ENCODE assay signal across 8 cellular contexts in genomic region chr17:77140878-77141767, GRCh38. TPM values are rescaled to one million over a fixed set of nuclear protein-coding genes. Genes with fewer than 3 reads are reported as not detected.
A peak's percentile ranks its signal among the peaks of the same experiment; 100 is the strongest.
DNase-seq lines count a peak whose midpoint lies in the region; ATAC-seq and TF ChIP-seq lines count a peak whose summit lies in the region.

Gene SEC14L1, plus strand, starts transcription at chr17:77140969. Its CDS starts 2,628 bp downstream, at chr17:77143597.

- H3K27me3 Mint-ChIP-seq in GM23338 (ENCODE audit: insufficient read depth, low read depth, poor library complexity) (peaks cover 9% of the 10 kb centered on the region), endothelial cell (ENCODE audit: unreplicated experiment) (peaks cover 6% of the 10 kb centered on the region)

- H3K9me2 ChIP-seq in GM23338 (ENCODE audit: insufficient read depth): no peaks in the 10 kb centered on the region

- peak within 1 kb of the TSS; percentile 91 for H2AFZ ChIP-seq in GM23338

- peak within 1 kb of the TSS; percentile 90 for H3K9ac ChIP-seq in mucosa of stomach (ENCODE audit: low read length)

- H3K4me1 ChIP-seq in GM23338 (ENCODE audit: insufficient read depth) (peaks cover 20% of the 10 kb centered on the region), mucosa of stomach (ENCODE audit: control insufficient read depth, insufficient read depth, low read length) (peaks cover 33% of the 10 kb centered on the region), testis (peaks cover 29% of the 10 kb centered on the region)

- H3F3A ChIP-seq in GM23338 (replicated peaks; ENCODE audit: low read depth): peaks cover 16% of the 10 kb centered on the region; the same call in 1 of the 2 replicates

- H3K4me1 Mint-ChIP-seq in GM23338 (peaks cover 18% of the 10 kb centered on the region), endothelial cell (ENCODE audit: unreplicated experiment) (peaks cover 47% of the 10 kb centered on the region)

- H3K27ac ChIP-seq in GM23338 (ENCODE audit: low read depth): peak within 1 kb of the TSS; percentile 89
- peak within 1 kb of the TSS; percentile 93 to 97 for H3K27ac ChIP-seq in testis

- peaks cover 23% of the 10 kb centered on the region for H3K9me3 ChIP-seq in MG63
- peaks cover 4% of the 10 kb centered on the region for H3K9me3 ChIP-seq in mucosa of stomach (ENCODE audit: control insufficient read depth, low read length)
- no peaks in the 10 kb centered on the region for H3K9me3 ChIP-seq in testis

- DNase-seq in EL: peak; percentile 59
- DNase-seq in GM23338 (ENCODE audit: low spot score): peak; percentile 78
- DNase-seq in MG63: peak; percentile 55
- peak; percentile 31 to 50 for DNase-seq in activated CD4-positive, alpha-beta T cell treated with anti-CD3 and anti-CD28 coated beads, Interleukin-2, amount 50 U/mL, for 48 hours
- peak; percentile 47 for DNase-seq in endothelial cell (ENCODE audit: low spot score)
- DNase-seq in testis: peak; percentile 52
- no peak for DNase-seq in GOT3 (lab: John Stamatoyannopoulos, UW)

- H3K9me3 Mint-ChIP-seq in GM23338 (peaks cover 30% of the 10 kb centered on the region), endothelial cell (ENCODE audit: unreplicated experiment) (peaks cover 5% of the 10 kb centered on the region)

- peaks cover 28% of the 10 kb centered on the region for H3K79me2 ChIP-seq in GM23338 (replicated peaks; ENCODE audit: insufficient read depth)

- no peak for TF ChIP-seq POLR2A in testis (IDR thresholded peaks at IDR 0.05)

- TF ChIP-seq CTCF in GM23338 (conservative IDR thresholded peaks at IDR 0.05; ENCODE audit: low read depth in 2 of 2) (no peak), endothelial cell (IDR thresholded peaks at IDR 0.05; ENCODE audit: unreplicated experiment) (no peak), testis (IDR thresholded peaks at IDR 0.05) (no peak)

- no peaks in the 10 kb centered on the region for H3K27me3 ChIP-seq in GM23338 (ENCODE audit: insufficient read depth)
- no peaks in the 10 kb centered on the region for H3K27me3 ChIP-seq in MG63
- H3K27me3 ChIP-seq in mucosa of stomach (ENCODE audit: control insufficient read depth, insufficient read depth, low read length): no peaks in the 10 kb centered on the region
- H3K27me3 ChIP-seq in testis: no peaks in the 10 kb centered on the region

- H3K27ac Mint-ChIP-seq in GM23338 (peak within 1 kb of the TSS; percentile 74), endothelial cell (ENCODE audit: unreplicated experiment) (peak within 1 kb of the TSS; percentile 89)

- peak within 1 kb of the TSS; percentile 83 for H3K4me3 Mint-ChIP-seq in GM23338
- H3K4me3 Mint-ChIP-seq in endothelial cell (ENCODE audit: unreplicated experiment): peak within 1 kb of the TSS; percentile 97

- peak within 1 kb of the TSS; percentile 84 for H3K4me2 ChIP-seq in GM23338

- intact Hi-C loops in testis (cut with DNase I; ENCODE audit: low total_unique reads): no loop called here

- peaks cover 20% of the 10 kb centered on the region; the same call in 1 of the 2 replicates for H3K36me3 ChIP-seq in GM23338 (ENCODE audit: insufficient read depth)
- peaks cover 39% of the 10 kb centered on the region for H3K36me3 ChIP-seq in MG63
- no peaks in the 10 kb centered on the region for H3K36me3 ChIP-seq in mucosa of stomach (ENCODE audit: control insufficient read depth, insufficient read depth, low read length)
- H3K36me3 ChIP-seq in testis (ENCODE audit: low read depth, missing control alignments): no peaks in the 10 kb centered on the region

- H3K4me3 ChIP-seq in GM23338 (peak within 1 kb of the TSS; percentile 76), MG63 (peak within 1 kb of the TSS; percentile 95), mucosa of stomach (ENCODE audit: low read length) (peak within 1 kb of the TSS; percentile 47), testis (peak within 1 kb of the TSS; percentile 82 to 89)

- peaks cover 6% of the 10 kb centered on the region; the same call in 1 of the 2 replicates for H4K20me1 ChIP-seq in GM23338 (replicated peaks; ENCODE audit: insufficient read depth)

- peak; percentile 38 for ATAC-seq in GM23338

- WGBS in testis, 2 donors: 0% methylated on average over 9 to 10 of the region's 99 CpGs

- peaks cover 32% of the 10 kb centered on the region for H3K36me3 Mint-ChIP-seq in GM23338 (ENCODE audit: low read depth)
- peaks cover 59% of the 10 kb centered on the region for H3K36me3 Mint-ChIP-seq in endothelial cell (ENCODE audit: low read depth, unreplicated experiment)

TF ChIP-seq in GM23338, 12 proteins besides CTCF, POLR2A, EP300 and RAD21 (continues in another document):
- TF ChIP-seq ZNF331 (CRISPR knock-in tag; IDR thresholded peaks at IDR 0.05; ENCODE audit: low read depth) (no peak), ETS1 (IDR thresholded peaks at IDR 0.05) (no peak), ZNF114 (CRISPR knock-in tag; IDR thresholded peaks at IDR 0.05) (no peak), EZH2phosphoT487 (IDR thresholded peaks at IDR 0.05; ENCODE audit: unreplicated experiment) (no peak), CREB1 (CRISPR knock-in tag; IDR thresholded peaks at IDR 0.05; ENCODE audit: low read depth) (no peak), EZH2 (IDR thresholded peaks at IDR 0.05; ENCODE audit: low read depth, unreplicated experiment) (no peak), ZNF462 (CRISPR knock-in tag; IDR thresholded peaks at IDR 0.05) (no peak), STAT1 (IDR thresholded peaks at IDR 0.05; ENCODE audit: unreplicated experiment) (no peak)

RNA-seq across cellular contexts. Expression of gene SEC14L1, which starts in this region (rescaled TPM):
- total RNA-seq in GM23338 (2014; rRNA removed; shearing (Covaris generic)): 54.8 and 81.8 TPM in 2 replicates
- 26.8 and 32.3 TPM in 2 replicates for polyA plus RNA-seq in GM23338 (2016; fragmentation: Nextera tagmentation; extraction: Ambion mirVana)
- total RNA-seq in MG63 (2014; rRNA removed; shearing (Covaris generic); ENCODE audit: low replicate concordance): 16.2 and 41.7 TPM in 2 replicates
- 315 TPM for total RNA-seq in endothelial cell (ENCODE audit: unreplicated experiment)
- total RNA-seq in testis: 100 to 1,000 TPM; 240 to 262 TPM
- 143 TPM for polyA plus RNA-seq in testis (ENCODE audit: insufficient read depth, low read depth, low replicate concordance)
